ENCODE assay signal across 19 cellular contexts in genomic region chr2:1563084-1563857, GRCh38.
DNase-seq lines count a peak whose midpoint lies in the region; ATAC-seq and TF ChIP-seq lines count a peak whose summit lies in the region.
"Had no signal": no experiment of that assay in that cellular context is flagged by ENCODE, and none has a peak within 500 bp of the region (broad histone marks: within the 10 kb centered on the region; RNA-seq: fewer than 3 reads in every experiment).

No MANE protein-coding gene starts in this region.

- DNase-seq in heart right ventricle (no peak), left cardiac atrium (no peak), activated B cell treated with CpG ODN at 0.5 μM for 24 hours (peak; percentile 5), neuronal stem cell (ENCODE audit: low spot score) (no peak), upper lobe of right lung (peak; percentile 53)
- DNase-seq: BE2C; KG1; NCI-H1092 treated with DMSO at 0.1 percent for 48 hours; NCI-H146; NCI-H2029; NCI-H345; NCI-H524; NCI-H774; NK-92 treated with Interleukin-12 subunit alpha and Interleukin-12 subunit beta, amount 100 ng/mL, for 24 hours; SJCRH30 had no signal

- no peak overlapping the region for H3K9ac ChIP-seq in neuronal stem cell (ENCODE audit: low read depth, low read length, poor library complexity)

- no peak overlapping the region for H2BK15ac ChIP-seq in neuronal stem cell (ENCODE audit: low read length)

- no peak for TF ChIP-seq CTCF in heart right ventricle (IDR thresholded peaks at IDR 0.05)
- TF ChIP-seq CTCF in activated B cell treated with CpG ODN at 0.5 μM for 24 hours (IDR thresholded peaks at IDR 0.05), result no peak
- no peak for TF ChIP-seq CTCF in upper lobe of right lung (IDR thresholded peaks at IDR 0.05)

- no peak overlapping the region for H3K4me2 ChIP-seq in neuronal stem cell (ENCODE audit: insufficient read depth, low read length, poor library complexity, severe bottlenecking)

- H3K18ac ChIP-seq in neuronal stem cell (ENCODE audit: low read length), result peak overlapping the region; percentile 39

- no peak overlapping the region for H2BK5ac ChIP-seq in neuronal stem cell (ENCODE audit: low read length)

- H3K36me3 ChIP-seq in heart right ventricle (no peaks in the 10 kb centered on the region), neuronal stem cell (replicated peaks in 1 of 2; ENCODE audit: control insufficient read depth in 2 of 2, insufficient read depth in 2 of 2, low read length in 2 of 2) (no peaks in the 10 kb centered on the region), upper lobe of right lung (no peaks in the 10 kb centered on the region)
- H3K36me3 ChIP-seq: BE2C, SJCRH30 had no signal

- no peaks in the 10 kb centered on the region for H3K36me3 Mint-ChIP-seq in activated B cell treated with CpG ODN at 0.5 μM for 24 hours (ENCODE audit: low read depth)
- H3K36me3 Mint-ChIP-seq: CD8-positive, alpha-beta T cell had no signal

- no peaks in the 10 kb centered on the region for H3K9me3 ChIP-seq in heart right ventricle
- H3K9me3 ChIP-seq in neuronal stem cell (replicated peaks in 1 of 2; ENCODE audit: control insufficient read depth in 2 of 2, insufficient read depth in 1 of 2, low read depth in 1 of 2, low read length in 2 of 2), result peaks cover 0 to 2% of the 10 kb centered on the region in 2 donors
- H3K9me3 ChIP-seq in upper lobe of right lung, result no peaks in the 10 kb centered on the region
- H3K9me3 ChIP-seq: BE2C, SJCRH30 had no signal

- H3K79me1 ChIP-seq in neuronal stem cell (ENCODE audit: low read depth, low read length), result peaks cover 3% of the 10 kb centered on the region

- H3K27me3 Mint-ChIP-seq in activated B cell treated with CpG ODN at 0.5 μM for 24 hours, result no peaks in the 10 kb centered on the region

- peaks cover 0 to 31% (median 15%) of the 10 kb centered on the region in 9 donors for H3K4me1 ChIP-seq in heart right ventricle
- H3K4me1 ChIP-seq in neuronal stem cell (ENCODE audit: control insufficient read depth in 2 of 2, insufficient read depth in 1 of 2, low read depth in 1 of 2, low read length in 2 of 2), result peaks cover 0 to 4% of the 10 kb centered on the region in 2 donors
- no peaks in the 10 kb centered on the region for H3K4me1 ChIP-seq in upper lobe of right lung
- H3K4me1 ChIP-seq: BE2C, SJCRH30 had no signal

- H3K4me1 Mint-ChIP-seq in activated B cell treated with CpG ODN at 0.5 μM for 24 hours, result peaks cover 11% of the 10 kb centered on the region

- H2AFZ ChIP-seq in neuronal stem cell (ENCODE audit: low read length), result no peak overlapping the region

- H2AK5ac ChIP-seq in neuronal stem cell (ENCODE audit: low read depth, low read length), result no peak overlapping the region

- WGBS in heart right ventricle, 2 donors, result 89 to 91% methylated on average over 32 of the region's 32 CpGs
- 100% methylated on average over 2 of the region's 32 CpGs; no CpG with 5 or more reads in 1 of the 2 donors for WGBS in neuronal stem cell (ENCODE audit: extremely low coverage in 2 of 2, insufficient read length in 2 of 2, insufficient replicate concordance in 1 of 2), 2 donors

- no peak overlapping the region for H3K27ac Mint-ChIP-seq in activated B cell treated with CpG ODN at 0.5 μM for 24 hours
- H3K27ac Mint-ChIP-seq: CD8-positive, alpha-beta T cell had no signal

- no peak overlapping the region for H3K23ac ChIP-seq in neuronal stem cell (ENCODE audit: low read depth, low read length, poor library complexity)

- H3K4me3 ChIP-seq in heart right ventricle (no peak overlapping the region), neuronal stem cell (ENCODE audit: low read length in 2 of 2) (no peak overlapping the region), upper lobe of right lung (no peak overlapping the region)
- H3K4me3 ChIP-seq: SJCRH30 had no signal

- no peak overlapping the region for H4K91ac ChIP-seq in neuronal stem cell (ENCODE audit: low read depth, low read length, poor library complexity)

- no peak overlapping the region for H3K4me3 Mint-ChIP-seq in activated B cell treated with CpG ODN at 0.5 μM for 24 hours

- intact Hi-C loops in heart right ventricle (cut with DNase I), result no loop called here
- intact Hi-C loops in left cardiac atrium (cut with DNase I), result no loop called here
- intact Hi-C loops in activated B cell treated with CpG ODN at 0.5 μM for 24 hours (cut with micrococcal nuclease), result no loop called here
- intact Hi-C loops in upper lobe of right lung (cut with DNase I), result no loop called here

- no peak overlapping the region for H2BK12ac ChIP-seq in neuronal stem cell (ENCODE audit: low read length)

- no peak overlapping the region for H2BK120ac ChIP-seq in neuronal stem cell (ENCODE audit: low read depth, low read length)

- H3K9me3 Mint-ChIP-seq in activated B cell treated with CpG ODN at 0.5 μM for 24 hours, result peaks cover 2% of the 10 kb centered on the region

- CTCF ChIA-PET in activated B cell treated with CpG ODN at 0.5 μM for 24 hours (lab: Charles Lee), result interaction anchor here (2.4 kb wide), 1 partner anchor 12 kb away, joined by 8 read pairs; no protein-coding TSS in a partner anchor

- no peak overlapping the region for H4K8ac ChIP-seq in neuronal stem cell (ENCODE audit: low read depth, low read length)

- peak overlapping the region in 9 of 10 donors; percentile 42 to 78 (median 62) for H3K27ac ChIP-seq in heart right ventricle
- H3K27ac ChIP-seq in neuronal stem cell (replicated peaks; ENCODE audit: low read length), result no peak overlapping the region
- no peak overlapping the region for H3K27ac ChIP-seq in upper lobe of right lung
- H3K27ac ChIP-seq: SJCRH30 had no signal

- H3K14ac ChIP-seq in neuronal stem cell (ENCODE audit: low read length), result peak overlapping the region; percentile 1

- H3K27me3 ChIP-seq in heart right ventricle (peaks cover 0 to 13% (median 0%) of the 10 kb centered on the region in 7 donors), neuronal stem cell (ENCODE audit: control insufficient read depth in 3 of 3, insufficient read depth in 3 of 3, low read depth in 1 of 3, low read length in 3 of 3) (no peaks in the 10 kb centered on the region), upper lobe of right lung (no peaks in the 10 kb centered on the region)
- H3K27me3 ChIP-seq: BE2C had no signal

- POLR2A ChIA-PET in activated B cell treated with CpG ODN at 0.5 μM for 24 hours (lab: Charles Lee), result no interaction called here

- ATAC-seq in heart right ventricle (peak in 1 of 8 donors; percentile 27), left cardiac atrium (no peak), activated B cell treated with CpG ODN at 0.5 μM for 24 hours (ENCODE audit: low read depth) (no peak), upper lobe of right lung (peak; percentile 35), GM19395 (IDR thresholded peaks at IDR 0.05; ENCODE audit: unreplicated experiment) (no peak), esophagus mucosa (no peak)
- ATAC-seq: CD8-positive, alpha-beta T cell; Panc1 had no signal

- H3K4ac ChIP-seq in neuronal stem cell (ENCODE audit: low read length), result no peak overlapping the region

Comparison
In these comparisons a context has a peak if more than half of its experiments do, and no peak if none do; other contexts are left out.
1. DNase-seq: peak in activated B cell treated with CpG ODN at 0.5 μM for 24 hours (single experiment) and upper lobe of right lung (single experiment); none in heart right ventricle (0 of 2), left cardiac atrium (single experiment) and neuronal stem cell (single experiment).
2. H3K27ac ChIP-seq: peak in heart right ventricle (9 of 10); none in neuronal stem cell (single experiment) and upper lobe of right lung (single experiment).